In the genomic region with DNA sequence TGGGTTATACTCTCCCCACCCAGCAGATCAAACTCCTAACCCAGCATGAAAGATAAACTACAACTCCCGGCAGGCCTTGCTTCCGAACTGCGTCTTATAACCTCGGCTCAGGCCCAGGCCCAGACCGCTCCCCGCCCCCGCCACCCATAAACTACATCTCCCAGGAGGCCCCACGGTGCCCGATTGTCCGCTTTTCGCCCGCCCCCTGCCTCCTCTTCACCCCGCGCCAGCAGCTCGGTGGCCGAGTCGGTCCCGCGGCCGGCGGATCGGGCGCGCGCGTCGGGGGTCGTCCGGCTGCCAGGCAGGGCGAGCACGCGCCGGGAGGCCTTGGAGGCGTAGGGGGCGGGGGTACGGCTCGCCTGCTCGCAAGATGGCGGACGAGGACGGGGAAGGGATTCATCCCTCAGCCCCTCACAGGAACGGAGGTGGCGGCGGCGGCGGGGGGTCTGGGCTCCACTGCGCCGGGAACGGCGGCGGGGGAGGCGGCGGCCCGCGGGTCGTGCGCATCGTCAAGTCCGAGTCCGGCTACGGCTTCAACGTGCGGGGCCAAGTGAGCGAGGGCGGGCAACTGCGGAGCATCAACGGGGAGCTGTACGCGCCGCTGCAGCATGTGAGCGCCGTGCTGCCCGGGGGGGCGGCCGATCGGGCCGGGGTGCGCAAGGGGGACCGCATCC, we compare ENCODE assay signal across 8 cellular contexts. TPM values are rescaled to one million over a fixed set of nuclear protein-coding genes. Genes with fewer than 3 reads are reported as not detected.
DNase-seq lines count a peak whose midpoint lies in the region; ATAC-seq and TF ChIP-seq lines count a peak whose summit lies in the region.

A gene (plus strand): TSS at position 219 of the 674 bp plus-strand sequence. CDS start 152 bp downstream, at position 371.

- H3K27ac ChIP-seq in adipose tissue (ENCODE audit: low read depth, low read length): peak within 1 kb of the TSS; percentile 96

- no peaks in the 10 kb centered on the region for H3K9me3 Mint-ChIP-seq in type B pancreatic cell

- H3K4me3 Mint-ChIP-seq in type B pancreatic cell: peak within 1 kb of the TSS; percentile 97

- in situ Hi-C loops in GM13977 (cut with MboI; ENCODE audit: low pct_unique_long_range_greater_than_20kb, low sequenced_read_pairs, unreplicated experiment): no loop called here

- WGBS in adipose tissue, 3 donors: 0 to 1% (median 0%) methylated on average over 59 to 79 of the region's 79 CpGs

- peaks cover 32% of the 10 kb centered on the region for H3K4me1 Mint-ChIP-seq in type B pancreatic cell (ENCODE audit: unreplicated experiment)

- peaks cover 4% of the 10 kb centered on the region for H3K36me3 Mint-ChIP-seq in type B pancreatic cell

- ATAC-seq in HG02870 (IDR thresholded peaks at IDR 0.05; ENCODE audit: unreplicated experiment): peak; percentile 90

- peak; percentile 95 for DNase-seq in GM13977 (ENCODE audit: low spot score)
- DNase-seq in NCI-H146 treated with DMSO at 0.1 percent for 48 hours (lab: John Stamatoyannopoulos, UW; ENCODE audit: unreplicated experiment): peak; percentile 93
- DNase-seq in T-helper 1 cell: peak; percentile 78 to 91 (median 85)
- DNase-seq in cardiac septum (ENCODE audit: low spot score): peak; percentile 95
- peak; percentile 87 to 98 (median 92) for DNase-seq in posterior cingulate gyrus
- peak; percentile 93 for DNase-seq in type B pancreatic cell (ENCODE audit: extremely low spot score, unreplicated experiment)

- intact Hi-C loops in cardiac septum (cut with DNase I) (loop anchor here (5.0 to 10.0 kb wide), 2 partner anchors 115 to 287 kb away; a partner anchor contains a TSS), posterior cingulate gyrus (cut with DNase I) (no loop called here)

- H3K27me3 Mint-ChIP-seq in type B pancreatic cell: no peaks in the 10 kb centered on the region

- peak within 1 kb of the TSS; percentile 95 for H3K27ac Mint-ChIP-seq in type B pancreatic cell

- no peak for TF ChIP-seq CTCF in GM13977 (IDR thresholded peaks at IDR 0.05; ENCODE audit: extremely low read depth, insufficient read depth, missing control alignments)
- TF ChIP-seq CTCF in type B pancreatic cell (conservative IDR thresholded peaks at IDR 0.05): no peak

RNA-seq across cellular contexts. Expression of the gene that starts here (rescaled TPM):
- 10 to 100 TPM in 1 of 3 donors, 1 to 10 TPM in 2; 3.5 to 19.5 (median 4.7) TPM for polyA plus RNA-seq in adipose tissue
- 33.5 TPM for total RNA-seq in cardiac septum
- 33.1 and 40.7 TPM in 2 replicates for total RNA-seq in type B pancreatic cell (ENCODE audit: low replicate concordance)

Comparison
In these comparisons a context has a peak if more than half of its experiments do, and no peak if none do; other contexts are left out.
1. Peak in every context shown above with its lines: DNase-seq, ATAC-seq and H3K27ac ChIP-seq.